In genomic region chr17:18944646-18945045, GRCh38 we compare ENCODE assay signal across 25 cellular contexts. TPM values are rescaled to one million over a fixed set of nuclear protein-coding genes. Genes with fewer than 3 reads are reported as not detected.
"Had no signal": no experiment of that assay in that cellular context is flagged by ENCODE, and none has a peak within 500 bp of the region (broad histone marks: within the 10 kb centered on the region; RNA-seq: fewer than 3 reads in every experiment).

No MANE protein-coding gene starts in this region.

- H3K9me3 ChIP-seq: breast epithelium, esophagus muscularis mucosa, gastroesophageal sphincter, heart right ventricle, left lung, psoas muscle, tibial nerve, uterus had no signal

- H3K36me3 ChIP-seq: breast epithelium, esophagus muscularis mucosa, gastroesophageal sphincter, heart right ventricle, left lung, neural progenitor cell, tibial nerve, uterus had no signal

- H3K4me3 Mint-ChIP-seq: activated CD4-positive, alpha-beta T cell treated with anti-CD3 and anti-CD28 coated beads, Interleukin-2, amount 10 ng/mL, durations not matched to agents 24 days and 14 days; activated CD8-positive, alpha-beta T cell treated with anti-CD3 and anti-CD28 coated beads, Interleukin-2, amount 10 ng/mL, durations not matched to agents 7 days and 5 days; activated T-cell treated with anti-CD3 and anti-CD28 coated beads, Interleukin-2, amount 50 U/mL, for 4 hours; neural progenitor cell; stimulated activated naive CD8-positive, alpha-beta T cell treated with anti-CD3 and anti-CD28 coated beads, Interleukin-15, Interleukin-2, amounts not matched to agents 100 ng/mL and 50 ng/mL, for 24 hours; T-helper 2 cell treated with Interferon-gamma antibody and Interleukin-4, amounts not matched to agents 5 μg/mL and 100 μg/mL, for 36 hours had no signal

- H2AFZ ChIP-seq: neural progenitor cell had no signal

- H3K27me3 Mint-ChIP-seq: stimulated activated naive CD8-positive, alpha-beta T cell treated with anti-CD3 and anti-CD28 coated beads, Interleukin-15, Interleukin-2, amounts not matched to agents 100 ng/mL and 50 ng/mL, for 24 hours had no signal

- H3K36me3 Mint-ChIP-seq: neural progenitor cell had no signal

- H3K27ac Mint-ChIP-seq: activated CD4-positive, alpha-beta T cell treated with anti-CD3 and anti-CD28 coated beads, Interleukin-2, amount 10 ng/mL, durations not matched to agents 24 days and 14 days; activated CD8-positive, alpha-beta T cell treated with anti-CD3 and anti-CD28 coated beads, Interleukin-2, amount 10 ng/mL, durations not matched to agents 7 days and 5 days; neural progenitor cell; stimulated activated naive CD8-positive, alpha-beta T cell treated with anti-CD3 and anti-CD28 coated beads, Interleukin-15, Interleukin-2, amounts not matched to agents 100 ng/mL and 50 ng/mL, for 24 hours; T-helper 2 cell treated with Interferon-gamma antibody and Interleukin-4, amounts not matched to agents 5 μg/mL and 100 μg/mL, for 36 hours had no signal

- H3K27me3 ChIP-seq: left lung, neural progenitor cell, uterus had no signal

- ATAC-seq: activated CD8-positive, alpha-beta T cell treated with anti-CD3 and anti-CD28 coated beads, Interleukin-2, amount 10 ng/mL, durations not matched to agents 7 days and 5 days; activated T-cell treated with anti-CD3 and anti-CD28 coated beads, Interleukin-2, amount 50 U/mL, for 4 hours; gastroesophageal sphincter; heart right ventricle; left lung; psoas muscle; right cardiac atrium had no signal

- H3K4me2 ChIP-seq: neural progenitor cell had no signal

- DNase-seq: activated CD4-positive, alpha-beta T cell treated with anti-CD3 and anti-CD28 coated beads, Interleukin-2, amount 10 ng/mL, durations not matched to agents 24 days and 14 days; activated CD8-positive, alpha-beta memory T cell treated with anti-CD3 and anti-CD28 coated beads, Interleukin-2, amount 50 U/mL, for 4 hours; activated CD8-positive, alpha-beta T cell treated with anti-CD3 and anti-CD28 coated beads, Interleukin-2, amount 10 ng/mL, durations not matched to agents 7 days and 5 days; activated naive CD4-positive, alpha-beta T cell treated with anti-CD3 and anti-CD28 coated beads, Interleukin-2, amount 50 U/mL, for 16 hours; activated T-cell treated with anti-CD3 and anti-CD28 coated beads, Interleukin-2, amount 50 U/mL, for 4 hours; cortex of kidney; effector CD4-positive, alpha-beta T cell; heart right ventricle; left lung; psoas muscle; right cardiac atrium; stimulated activated CD4-positive, alpha-beta T cell treated with anti-CD3 and anti-CD28 coated beads, Interleukin-2, amount 100 ng/mL, for 24 hours; uterus had no signal

- FAIRE-seq: astrocyte, endothelial cell of umbilical vein had no signal

- H3K9ac ChIP-seq: neural progenitor cell had no signal

- H3K4me1 ChIP-seq: breast epithelium, esophagus muscularis mucosa, gastroesophageal sphincter, left lung, psoas muscle, tibial nerve, uterus had no signal

- H3K9me3 Mint-ChIP-seq: activated CD4-positive, alpha-beta T cell treated with anti-CD3 and anti-CD28 coated beads, Interleukin-2, amount 10 ng/mL, durations not matched to agents 24 days and 14 days; activated T-cell treated with anti-CD3 and anti-CD28 coated beads, Interleukin-2, amount 50 U/mL, for 4 hours; neural progenitor cell; stimulated activated naive CD8-positive, alpha-beta T cell treated with anti-CD3 and anti-CD28 coated beads, Interleukin-15, Interleukin-2, amounts not matched to agents 100 ng/mL and 50 ng/mL, for 24 hours; T-helper 2 cell treated with Interferon-gamma antibody and Interleukin-4, amounts not matched to agents 5 μg/mL and 100 μg/mL, for 36 hours had no signal

- H3K27ac ChIP-seq: breast epithelium, esophagus muscularis mucosa, gastroesophageal sphincter, heart right ventricle, left lung, neural progenitor cell, psoas muscle, tibial nerve, uterus had no signal

- H3K4me3 ChIP-seq: breast epithelium, esophagus muscularis mucosa, gastroesophageal sphincter, heart right ventricle, left lung, neural progenitor cell, psoas muscle, tibial nerve, uterus had no signal

RNA-seq across cellular contexts. Expression of gene SLC5A10, which starts 7.3 kb away (rescaled TPM):
- total RNA-seq: activated CD4-positive, alpha-beta T cell treated with anti-CD3 and anti-CD28 coated beads, Interleukin-2, amount 10 ng/mL, durations not matched to agents 24 days and 14 days; activated CD8-positive, alpha-beta T cell treated with anti-CD3 and anti-CD28 coated beads, Interleukin-2, amount 10 ng/mL, durations not matched to agents 7 days and 5 days; activated T-cell treated with anti-CD3 and anti-CD28 coated beads, Interleukin-2, amount 50 U/mL, for 4 hours; endothelial cell of umbilical vein; esophagus muscularis mucosa; gastroesophageal sphincter; kidney epithelial cell; left lung; osteocyte; psoas muscle; skeletal muscle tissue; tibial nerve; uterus had no signal
- polyA plus RNA-seq: endothelial cell of umbilical vein had no signal
